In genomic region chr6:34695729-34696188, GRCh38 we compare ENCODE assay signal across 8 cellular contexts. TPM values are rescaled to one million over a fixed set of nuclear protein-coding genes. Genes with fewer than 3 reads are reported as not detected.
DNase-seq lines count a peak whose midpoint lies in the region; ATAC-seq and TF ChIP-seq lines count a peak whose summit lies in the region.

No MANE protein-coding gene starts in this region.

- peak overlapping the region; percentile 83 for H3K18ac ChIP-seq in trophoblast cell (ENCODE audit: low read length)

- in situ Hi-C loops in Panc1 (cut with HindIII; ENCODE audit: low pct_unique_long_range_greater_than_20kb, low sequenced_read_pairs): no loop called here

- peak overlapping the region; percentile 90 to 99 for H3K4me3 ChIP-seq in Panc1 (ENCODE audit: low read depth in 2 of 2, low read length in 2 of 2)
- H3K4me3 ChIP-seq in esophagus (ENCODE audit: low read depth in 1 of 2, low read length in 2 of 2): peak overlapping the region; percentile 92 to 95
- peak overlapping the region; percentile 94 for H3K4me3 ChIP-seq in trophoblast cell (ENCODE audit: low read depth, low read length)

- H3K4me2 ChIP-seq in trophoblast cell (ENCODE audit: low read length): peak overlapping the region; percentile 85

- peak overlapping the region; percentile 60 for H2BK5ac ChIP-seq in trophoblast cell (ENCODE audit: low read depth, low read length, poor library complexity)

- BruUV-seq in Panc1 (replicated peaks; lab: Mats Ljungman, UMichigan): no TSS peak

- peak overlapping the region; percentile 81 for H3K4ac ChIP-seq in trophoblast cell (ENCODE audit: low read depth, low read length)

- POLR2A ChIA-PET in Panc1 (lab: Charles Lee): interaction anchor here (0.5 kb wide), 1 partner anchor 279 kb away, joined by 8 read pairs; no protein-coding TSS in a partner anchor

- peak overlapping the region; percentile 24 for H4K8ac ChIP-seq in trophoblast cell (ENCODE audit: low read depth, low read length)

- H3K27me3 ChIP-seq in Panc1 (ENCODE audit: control insufficient read depth, insufficient read depth, low read length) (no peaks in the 10 kb centered on the region), esophagus (ENCODE audit: control insufficient read depth in 1 of 2, insufficient read depth in 2 of 2, low read length in 2 of 2) (no peaks in the 10 kb centered on the region), trophoblast cell (ENCODE audit: insufficient read depth, low read length) (no peaks in the 10 kb centered on the region)

- CTCF ChIA-PET in Panc1 (lab: Charles Lee): no interaction called here

- peak overlapping the region; percentile 77 for H4K91ac ChIP-seq in trophoblast cell (ENCODE audit: low read depth, low read length)

- TF ChIP-seq CTCF in Panc1 (IDR thresholded peaks at IDR 0.05): no peak

- peak overlapping the region; percentile 51 for H2AK5ac ChIP-seq in trophoblast cell (ENCODE audit: low read length)

- H2BK120ac ChIP-seq in trophoblast cell (ENCODE audit: insufficient read depth, low read length, poor library complexity): peak overlapping the region; percentile 15

- no peak overlapping the region for H3K23ac ChIP-seq in trophoblast cell (ENCODE audit: low read length)

- DNase-seq in EL: peak; percentile 5
- DNase-seq in Panc1 (ENCODE audit: low read depth, low spot score): no peak
- DNase-seq in trophoblast cell: no peak
- no peak for DNase-seq in AG20443 (ENCODE audit: low spot score)

- H2BK12ac ChIP-seq in trophoblast cell (ENCODE audit: low read length): peak overlapping the region; percentile 30

- peak overlapping the region; percentile 87 for H3K27ac ChIP-seq in Panc1 (ENCODE audit: low read length)
- H3K27ac ChIP-seq in esophagus (ENCODE audit: low read depth in 2 of 2, low read length in 1 of 2): peak overlapping the region; percentile 89 to 92
- H3K27ac ChIP-seq in trophoblast cell (ENCODE audit: low read depth, low read length): no peak overlapping the region

- H3K4me1 ChIP-seq in Panc1 (ENCODE audit: control insufficient read depth, insufficient read depth, low read length): peaks cover 9% of the 10 kb centered on the region
- peaks cover 0 to 8% of the 10 kb centered on the region in 2 donors for H3K4me1 ChIP-seq in esophagus (ENCODE audit: control insufficient read depth in 2 of 2, insufficient read depth in 2 of 2, low read length in 1 of 2)
- peaks cover 6 to 12% of the 10 kb centered on the region in 2 experiments for H3K4me1 ChIP-seq in trophoblast cell (ENCODE audit: control insufficient read depth in 1 of 2, insufficient read depth in 2 of 2, low read length in 2 of 2)

- H2AFZ ChIP-seq in trophoblast cell (ENCODE audit: insufficient read depth, low read length, poor library complexity): peak overlapping the region; percentile 68

- intact Hi-C loops in Panc1 (cut with micrococcal nuclease; ENCODE audit: unreplicated experiment): no loop called here

- peaks cover 11% of the 10 kb centered on the region for H3K79me1 ChIP-seq in trophoblast cell (ENCODE audit: low read length)

- H4K12ac ChIP-seq in trophoblast cell (ENCODE audit: low read depth, low read length): peak overlapping the region; percentile 5

- peak overlapping the region; percentile 77 for H3K9ac ChIP-seq in trophoblast cell (ENCODE audit: low read length)

- peaks cover 19% of the 10 kb centered on the region for H3K79me2 ChIP-seq in trophoblast cell (ENCODE audit: control insufficient read depth, insufficient read depth, low read length, poor library complexity)

- 12% methylated on average over 5 of the region's 5 CpGs for WGBS in esophagus, 2 donors
- WGBS in trophoblast cell (ENCODE audit: extremely low coverage, insufficient coverage, insufficient read length): 100% methylated on average over 1 of the region's 5 CpGs

- no peaks in the 10 kb centered on the region for H3K9me3 ChIP-seq in Panc1 (ENCODE audit: control insufficient read depth, insufficient read depth, low read depth, low read length)
- no peaks in the 10 kb centered on the region for H3K9me3 ChIP-seq in esophagus (ENCODE audit: control insufficient read depth in 2 of 2, insufficient read depth in 1 of 2, low read depth in 1 of 2, low read length in 1 of 2)
- H3K9me3 ChIP-seq in trophoblast cell (ENCODE audit: insufficient read depth, low read depth, low read length): no peaks in the 10 kb centered on the region

- ATAC-seq in Panc1: no peak
- ATAC-seq in GM21360 (IDR thresholded peaks at IDR 0.05; ENCODE audit: unreplicated experiment): no peak
- ATAC-seq in GM19452 (IDR thresholded peaks at IDR 0.05; ENCODE audit: unreplicated experiment): no peak
- ATAC-seq in HG02884 (IDR thresholded peaks at IDR 0.05; ENCODE audit: unreplicated experiment): no peak

- peak overlapping the region; percentile 38 for H3K14ac ChIP-seq in trophoblast cell (ENCODE audit: low read length)

- H3K36me3 ChIP-seq in Panc1 (ENCODE audit: control insufficient read depth, insufficient read depth, low read length) (no peaks in the 10 kb centered on the region; the same call in 1 of the 2 replicates), esophagus (ENCODE audit: control insufficient read depth in 2 of 2, insufficient read depth in 2 of 2, low read length in 1 of 2) (no peaks in the 10 kb centered on the region), trophoblast cell (ENCODE audit: control insufficient read depth in 1 of 2, insufficient read depth in 2 of 2, low read length in 2 of 2) (no peaks in the 10 kb centered on the region)

RNA-seq across cellular contexts. Expression of gene ILRUN, which starts 0.8 kb away (rescaled TPM):
- 62.8 TPM for total RNA-seq in Panc1 (2021; ENCODE audit: unreplicated experiment)
- polyA plus RNA-seq in Panc1 (2012; ENCODE audit: insufficient read length): 40.5 TPM
- polyA plus RNA-seq in esophagus: 10 to 100 TPM; 27.8 to 32.7 TPM
- polyA plus RNA-seq in trophoblast cell (2013): 39.4 and 41.5 TPM in 2 replicates
